Comparison of ENCODE assay signal across 9 cellular contexts in the genomic region with DNA sequence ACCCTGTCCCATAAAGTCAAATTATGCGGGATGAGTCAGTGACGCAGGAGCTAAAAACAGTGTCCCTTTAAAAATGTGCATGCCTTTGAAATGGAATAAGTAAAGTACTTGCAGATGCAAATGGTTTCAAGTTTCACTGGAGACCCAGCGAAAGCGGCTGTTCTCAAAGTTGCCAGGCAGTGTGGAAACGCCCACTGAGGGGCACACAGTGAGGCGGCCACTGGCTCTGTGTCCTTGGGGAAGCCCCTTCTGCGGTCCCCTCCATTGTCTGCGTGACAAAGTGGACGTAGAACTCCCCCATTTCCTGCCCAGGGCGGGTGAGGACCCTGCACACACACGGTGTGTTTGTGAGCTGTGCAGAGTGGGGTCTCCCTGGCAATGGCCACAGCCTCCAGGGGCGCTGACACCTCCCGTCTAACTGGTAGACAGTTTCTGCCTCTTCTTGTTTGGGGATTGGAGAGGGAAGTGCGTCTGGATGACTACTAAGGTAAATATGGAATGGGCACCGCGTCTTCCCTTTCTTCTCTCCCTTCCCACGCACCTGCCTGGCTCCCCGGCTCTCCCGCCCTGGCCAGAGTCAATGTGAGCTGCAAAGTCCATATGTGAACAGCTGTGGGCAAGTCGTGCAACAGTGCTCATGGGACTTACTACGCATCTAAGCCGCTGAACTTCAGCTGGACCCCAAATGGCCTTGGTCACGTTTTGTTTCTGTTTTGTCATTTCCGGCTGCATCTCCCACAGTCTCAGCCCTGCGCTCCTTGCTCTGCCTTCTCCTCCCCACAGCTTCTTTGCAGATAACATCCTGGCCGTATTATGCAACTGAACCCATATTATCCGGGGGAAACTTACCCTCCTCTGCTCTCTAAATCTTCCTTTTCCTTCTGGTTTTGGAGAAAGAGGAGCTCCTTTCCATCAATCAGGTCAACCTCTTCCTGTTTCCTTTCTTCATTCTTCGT. TPM values are rescaled to one million over a fixed set of nuclear protein-coding genes. Genes with fewer than 3 reads are reported as not detected.
DNase-seq lines count a peak whose midpoint lies in the region; ATAC-seq lines count a peak whose summit lies in the region.
"Had no signal": no experiment of that assay in that cellular context is flagged by ENCODE, and none has a peak within 500 bp of the region (broad histone marks: within the 10 kb centered on the region; RNA-seq: fewer than 3 reads in every experiment).

No MANE protein-coding gene starts in this region.

- POLR2A ChIA-PET in CD8-positive, alpha-beta memory T cell (lab: Charles Lee): no interaction called here

- ATAC-seq in GM21825 (IDR thresholded peaks at IDR 0.05; ENCODE audit: unreplicated experiment): peak; percentile 53
- ATAC-seq: K562 had no signal

- H3K9me3 ChIP-seq in CD8-positive, alpha-beta memory T cell (ENCODE audit: low read length): no peaks in the 10 kb centered on the region
- H3K9me3 ChIP-seq in duodenal mucosa (ENCODE audit: control insufficient read depth in 1 of 2, low read length in 2 of 2) (no peaks in the 10 kb centered on the region), muscle layer of colon (ENCODE audit: low read length) (no peaks in the 10 kb centered on the region)

- peak in 1 of 5 donors; percentile 9 for DNase-seq in CD8-positive, alpha-beta memory T cell
- peak; percentile 30 for DNase-seq in NCI-H774 (lab: John Stamatoyannopoulos, UW)
- no peak for DNase-seq in activated effector memory CD4-positive, alpha-beta T cell treated with Interleukin-2 at 50 U/mL for 16 hours
- DNase-seq in activated CD8-positive, alpha-beta memory T cell treated with anti-CD3 and anti-CD28 coated beads, Interleukin-2, amount 50 U/mL, for 4 hours: no peak
- DNase-seq in HuH-7.5 (ENCODE audit: low spot score): no peak

- H3K9ac ChIP-seq in duodenal mucosa (ENCODE audit: low read depth in 1 of 2, low read length in 2 of 2): peak overlapping the region; percentile 29 to 44
- H3K9ac ChIP-seq in muscle layer of colon (ENCODE audit: low read length): peak overlapping the region; percentile 30

- no peak overlapping the region for H3K27ac Mint-ChIP-seq in CD8-positive, alpha-beta memory T cell

- CTCF ChIA-PET in CD8-positive, alpha-beta memory T cell (lab: Charles Lee): no interaction called here

- peaks cover 10 to 33% of the 10 kb centered on the region in 2 donors for H3K27me3 Mint-ChIP-seq in CD8-positive, alpha-beta memory T cell

- peaks cover 11 to 13% (median 11%) of the 10 kb centered on the region in 3 donors for H3K4me1 Mint-ChIP-seq in CD8-positive, alpha-beta memory T cell

- H3K4me3 Mint-ChIP-seq in CD8-positive, alpha-beta memory T cell: peak overlapping the region; percentile 47 to 75 (median 59)

- no peak overlapping the region for H3K27ac ChIP-seq in CD8-positive, alpha-beta memory T cell (ENCODE audit: low read depth, low read length)
- H3K27ac ChIP-seq in duodenal mucosa (ENCODE audit: low read depth, low read length) (peak overlapping the region; percentile 61), muscle layer of colon (ENCODE audit: low read depth, low read length) (peak overlapping the region; percentile 27)

- no peaks in the 10 kb centered on the region for H3K36me3 Mint-ChIP-seq in CD8-positive, alpha-beta memory T cell

- no peaks in the 10 kb centered on the region for H3K4me1 ChIP-seq in CD8-positive, alpha-beta memory T cell (ENCODE audit: insufficient read depth, low read length)
- H3K4me1 ChIP-seq in duodenal mucosa (ENCODE audit: control insufficient read depth in 1 of 2, insufficient read depth in 2 of 2, low read length in 2 of 2) (peaks cover 6 to 8% of the 10 kb centered on the region in 2 donors), muscle layer of colon (ENCODE audit: insufficient read depth, low read length) (peaks cover 11% of the 10 kb centered on the region)

- H3K36me3 ChIP-seq in CD8-positive, alpha-beta memory T cell (ENCODE audit: insufficient read depth, low read length): no peaks in the 10 kb centered on the region
- H3K36me3 ChIP-seq in duodenal mucosa (ENCODE audit: control insufficient read depth in 1 of 2, insufficient read depth in 2 of 2, low read length in 2 of 2) (no peaks in the 10 kb centered on the region), muscle layer of colon (ENCODE audit: insufficient read depth, low read length) (no peaks in the 10 kb centered on the region)

- H3K9me3 Mint-ChIP-seq in CD8-positive, alpha-beta memory T cell: peaks cover 0 to 3% (median 0%) of the 10 kb centered on the region in 5 donors

- H3K27me3 ChIP-seq in CD8-positive, alpha-beta memory T cell (ENCODE audit: insufficient read depth, low read length, poor library complexity, severe bottlenecking): peaks cover 6% of the 10 kb centered on the region
- peaks cover 4 to 6% of the 10 kb centered on the region in 2 donors for H3K27me3 ChIP-seq in duodenal mucosa (ENCODE audit: control insufficient read depth in 1 of 2, insufficient read depth in 2 of 2, low read length in 2 of 2)
- H3K27me3 ChIP-seq in muscle layer of colon (ENCODE audit: control insufficient read depth in 1 of 2, insufficient read depth in 2 of 2, low read length in 2 of 2): peaks cover 0 to 5% of the 10 kb centered on the region in 2 donors

- H3K4me3 ChIP-seq in CD8-positive, alpha-beta memory T cell (ENCODE audit: low read length): peak overlapping the region; percentile 23
- peak overlapping the region; percentile 30 to 61 for H3K4me3 ChIP-seq in duodenal mucosa (ENCODE audit: low read depth in 1 of 2, low read length in 2 of 2)
- peak overlapping the region; percentile 16 to 69 for H3K4me3 ChIP-seq in muscle layer of colon (ENCODE audit: low read depth in 1 of 2, low read length in 2 of 2)
- H3K4me3 ChIP-seq: K562 had no signal

RNA-seq across cellular contexts. Expression of a gene that starts 33.7 kb away (rescaled TPM):
- total RNA-seq in CD8-positive, alpha-beta memory T cell: 1 to 10 TPM; 1.3 to 1.6 TPM
- 1.9 TPM for polyA plus RNA-seq in CD8-positive, alpha-beta memory T cell
